ENCODE assay signal across 11 cellular contexts in genomic region chr11:34204396-34205279, GRCh38.
DNase-seq lines count a peak whose midpoint lies in the region; ATAC-seq and TF ChIP-seq lines count a peak whose summit lies in the region.
"Had no signal": no experiment of that assay in that cellular context is flagged by ENCODE, and none has a peak within 500 bp of the region (broad histone marks: within the 10 kb centered on the region; RNA-seq: fewer than 3 reads in every experiment).

No MANE protein-coding gene starts in this region.

- no peaks in the 10 kb centered on the region for H3K9me3 ChIP-seq in NT2/D1 (ENCODE audit: insufficient read depth, low read length)
- H3K9me3 ChIP-seq in CD8-positive, alpha-beta T cell (ENCODE audit: low read length): no peaks in the 10 kb centered on the region

- no peak overlapping the region for H3K4me3 ChIP-seq in NT2/D1 (ENCODE audit: insufficient read length, low read depth)
- no peak overlapping the region for H3K4me3 ChIP-seq in CD8-positive, alpha-beta T cell (ENCODE audit: low read depth, low read length)

- intact Hi-C loops in activated CD4-positive, alpha-beta T cell treated with anti-CD3 and anti-CD28 coated beads, Interleukin-2, amount 10 ng/mL, durations not matched to agents 24 days and 14 days (cut with micrococcal nuclease): no loop called here
- intact Hi-C loops in CD8-positive, alpha-beta T cell (cut with DNase I, micrococcal nuclease): no loop called here

- no peak for DNase-seq in activated CD4-positive, alpha-beta T cell treated with anti-CD3 and anti-CD28 coated beads, Interleukin-2, amount 10 ng/mL, durations not matched to agents 24 days and 14 days
- no peak for DNase-seq in activated CD4-positive, alpha-beta T cell treated with anti-CD3 and anti-CD28 coated beads, Interleukin-2, amount 10 ng/mL, durations not matched to agents 7 days and 5 days
- peak; percentile 56 for DNase-seq in NT2/D1 (ENCODE audit: low read depth, low spot score)
- DNase-seq in endothelial cell (ENCODE audit: low spot score): no peak
- DNase-seq in CD8-positive, alpha-beta T cell: no peak
- DNase-seq in NCI-H748 (lab: John Stamatoyannopoulos, UW; ENCODE audit: unreplicated experiment): no peak
- DNase-seq: activated CD4-positive, alpha-beta T cell treated with anti-CD3 and anti-CD28 coated beads for 48 hours; stimulated activated CD8-positive, alpha-beta memory T cell treated with anti-CD3 and anti-CD28 coated beads, Interleukin-4, amount 100 ng/mL, for 48 hours had no signal

- H3K27ac Mint-ChIP-seq in activated CD4-positive, alpha-beta T cell treated with anti-CD3 and anti-CD28 coated beads, Interleukin-2, amount 10 ng/mL, durations not matched to agents 24 days and 14 days: peak overlapping the region; percentile 18
- no peak overlapping the region for H3K27ac Mint-ChIP-seq in activated CD4-positive, alpha-beta T cell treated with anti-CD3 and anti-CD28 coated beads, Interleukin-2, amount 10 ng/mL, durations not matched to agents 7 days and 5 days
- no peak overlapping the region for H3K27ac Mint-ChIP-seq in endothelial cell (ENCODE audit: unreplicated experiment)
- peak overlapping the region; percentile 63 for H3K27ac Mint-ChIP-seq in stimulated activated memory B cell treated with anti-CD40 and anti-IgM and Interleukin-4, amounts not matched to agents 10 μg/mL and 1 μg/mL and 100 μg/mL, for 72 hours
- H3K27ac Mint-ChIP-seq in CD8-positive, alpha-beta T cell: no peak overlapping the region
- H3K27ac Mint-ChIP-seq: activated naive CD8-positive, alpha-beta T cell had no signal

- H3K4me3 Mint-ChIP-seq in activated CD4-positive, alpha-beta T cell treated with anti-CD3 and anti-CD28 coated beads, Interleukin-2, amount 10 ng/mL, durations not matched to agents 24 days and 14 days: no peak overlapping the region
- no peak overlapping the region for H3K4me3 Mint-ChIP-seq in activated CD4-positive, alpha-beta T cell treated with anti-CD3 and anti-CD28 coated beads, Interleukin-2, amount 10 ng/mL, durations not matched to agents 7 days and 5 days
- peak overlapping the region; percentile 26 for H3K4me3 Mint-ChIP-seq in endothelial cell (ENCODE audit: unreplicated experiment)
- no peak overlapping the region for H3K4me3 Mint-ChIP-seq in stimulated activated memory B cell treated with anti-CD40 and anti-IgM and Interleukin-4, amounts not matched to agents 10 μg/mL and 1 μg/mL and 100 μg/mL, for 72 hours
- H3K4me3 Mint-ChIP-seq in CD8-positive, alpha-beta T cell: no peak overlapping the region
- H3K4me3 Mint-ChIP-seq: activated naive CD8-positive, alpha-beta T cell had no signal

- H3K9me3 Mint-ChIP-seq in activated CD4-positive, alpha-beta T cell treated with anti-CD3 and anti-CD28 coated beads, Interleukin-2, amount 10 ng/mL, durations not matched to agents 24 days and 14 days: no peaks in the 10 kb centered on the region
- no peaks in the 10 kb centered on the region for H3K9me3 Mint-ChIP-seq in activated CD4-positive, alpha-beta T cell treated with anti-CD3 and anti-CD28 coated beads, Interleukin-2, amount 10 ng/mL, durations not matched to agents 7 days and 5 days
- no peaks in the 10 kb centered on the region for H3K9me3 Mint-ChIP-seq in endothelial cell (ENCODE audit: unreplicated experiment)
- no peaks in the 10 kb centered on the region for H3K9me3 Mint-ChIP-seq in stimulated activated memory B cell treated with anti-CD40 and anti-IgM and Interleukin-4, amounts not matched to agents 10 μg/mL and 1 μg/mL and 100 μg/mL, for 72 hours
- no peaks in the 10 kb centered on the region for H3K9me3 Mint-ChIP-seq in CD8-positive, alpha-beta T cell

- ATAC-seq in stimulated activated memory B cell treated with anti-CD40 and anti-IgM and Interleukin-4, amounts not matched to agents 10 μg/mL and 1 μg/mL and 100 μg/mL, for 72 hours: no peak
- no peak for ATAC-seq in CD8-positive, alpha-beta T cell
- no peak for ATAC-seq in GM21515 (IDR thresholded peaks at IDR 0.05; ENCODE audit: unreplicated experiment)

- H3K36me3 ChIP-seq in NT2/D1 (ENCODE audit: insufficient read depth, insufficient read length, low read length): peaks cover 23% of the 10 kb centered on the region
- H3K36me3 ChIP-seq in CD8-positive, alpha-beta T cell (ENCODE audit: insufficient read depth, low read length): no peaks in the 10 kb centered on the region

- H3K27me3 ChIP-seq in NT2/D1 (ENCODE audit: insufficient read depth, insufficient read length): no peaks in the 10 kb centered on the region
- H3K27me3 ChIP-seq in CD8-positive, alpha-beta T cell (ENCODE audit: insufficient read depth, low read length): no peaks in the 10 kb centered on the region

- H3K27me3 Mint-ChIP-seq in activated CD4-positive, alpha-beta T cell treated with anti-CD3 and anti-CD28 coated beads, Interleukin-2, amount 10 ng/mL, durations not matched to agents 24 days and 14 days: no peaks in the 10 kb centered on the region
- H3K27me3 Mint-ChIP-seq in activated CD4-positive, alpha-beta T cell treated with anti-CD3 and anti-CD28 coated beads, Interleukin-2, amount 10 ng/mL, durations not matched to agents 7 days and 5 days: peaks cover 4% of the 10 kb centered on the region
- peaks cover 21% of the 10 kb centered on the region for H3K27me3 Mint-ChIP-seq in endothelial cell (ENCODE audit: unreplicated experiment)
- H3K27me3 Mint-ChIP-seq in stimulated activated memory B cell treated with anti-CD40 and anti-IgM and Interleukin-4, amounts not matched to agents 10 μg/mL and 1 μg/mL and 100 μg/mL, for 72 hours: no peaks in the 10 kb centered on the region
- no peaks in the 10 kb centered on the region for H3K27me3 Mint-ChIP-seq in CD8-positive, alpha-beta T cell (ENCODE audit: low read depth)
- H3K27me3 Mint-ChIP-seq: activated naive CD8-positive, alpha-beta T cell had no signal

- POLR2A ChIA-PET in activated CD4-positive, alpha-beta T cell treated with anti-CD3 and anti-CD28 coated beads, Interleukin-2, amount 10 ng/mL, durations not matched to agents 7 days and 5 days (lab: Charles Lee): interaction anchor here (0.7 kb wide), 1 partner anchor 10 kb away, joined by 4 read pairs; no protein-coding TSS in a partner anchor
- POLR2A ChIA-PET in CD8-positive, alpha-beta T cell (lab: Charles Lee): no interaction called here

- peaks cover 8% of the 10 kb centered on the region for H3K36me3 Mint-ChIP-seq in activated CD4-positive, alpha-beta T cell treated with anti-CD3 and anti-CD28 coated beads, Interleukin-2, amount 10 ng/mL, durations not matched to agents 24 days and 14 days (ENCODE audit: low read depth)
- H3K36me3 Mint-ChIP-seq in activated CD4-positive, alpha-beta T cell treated with anti-CD3 and anti-CD28 coated beads, Interleukin-2, amount 10 ng/mL, durations not matched to agents 7 days and 5 days (ENCODE audit: low read depth): no peaks in the 10 kb centered on the region
- peaks cover 17% of the 10 kb centered on the region for H3K36me3 Mint-ChIP-seq in endothelial cell (ENCODE audit: low read depth, unreplicated experiment)
- H3K36me3 Mint-ChIP-seq in stimulated activated memory B cell treated with anti-CD40 and anti-IgM and Interleukin-4, amounts not matched to agents 10 μg/mL and 1 μg/mL and 100 μg/mL, for 72 hours: peaks cover 26% of the 10 kb centered on the region
- no peaks in the 10 kb centered on the region for H3K36me3 Mint-ChIP-seq in CD8-positive, alpha-beta T cell
- H3K36me3 Mint-ChIP-seq: activated naive CD8-positive, alpha-beta T cell had no signal

- CTCF ChIA-PET in activated CD4-positive, alpha-beta T cell treated with anti-CD3 and anti-CD28 coated beads, Interleukin-2, amount 10 ng/mL, durations not matched to agents 7 days and 5 days (lab: Charles Lee): interaction anchor here (0.8 to 1.9 kb wide), 5 partner anchors 16 to 363 kb away, joined by 3 to 6 read pairs (median 3); no protein-coding TSS in a partner anchor
- CTCF ChIA-PET in CD8-positive, alpha-beta T cell (lab: Charles Lee): interaction anchor here (1.0 kb wide), 1 partner anchor 30 kb away, joined by 3 read pairs; no protein-coding TSS in a partner anchor

- H3K4me1 ChIP-seq in NT2/D1 (ENCODE audit: insufficient read depth, insufficient read length): peaks cover 38% of the 10 kb centered on the region
- H3K4me1 ChIP-seq in CD8-positive, alpha-beta T cell (ENCODE audit: insufficient read depth, low read length): peaks cover 10% of the 10 kb centered on the region

- no peak overlapping the region for H3K27ac ChIP-seq in CD8-positive, alpha-beta T cell (ENCODE audit: low read depth, low read length)

- no peak for TF ChIP-seq CTCF in endothelial cell (IDR thresholded peaks at IDR 0.05; ENCODE audit: unreplicated experiment)
- no peak for TF ChIP-seq CTCF in CD8-positive, alpha-beta T cell (IDR thresholded peaks at IDR 0.05)

- H3K9ac ChIP-seq in NT2/D1 (ENCODE audit: insufficient read length, low read depth): peak overlapping the region; percentile 52

- H3K4me1 Mint-ChIP-seq in activated CD4-positive, alpha-beta T cell treated with anti-CD3 and anti-CD28 coated beads, Interleukin-2, amount 10 ng/mL, durations not matched to agents 24 days and 14 days: peaks cover 32% of the 10 kb centered on the region
- H3K4me1 Mint-ChIP-seq in activated CD4-positive, alpha-beta T cell treated with anti-CD3 and anti-CD28 coated beads, Interleukin-2, amount 10 ng/mL, durations not matched to agents 7 days and 5 days: peaks cover 16% of the 10 kb centered on the region
- H3K4me1 Mint-ChIP-seq in endothelial cell (ENCODE audit: unreplicated experiment): peaks cover 88% of the 10 kb centered on the region
- peaks cover 39% of the 10 kb centered on the region for H3K4me1 Mint-ChIP-seq in stimulated activated memory B cell treated with anti-CD40 and anti-IgM and Interleukin-4, amounts not matched to agents 10 μg/mL and 1 μg/mL and 100 μg/mL, for 72 hours
- peaks cover 10% of the 10 kb centered on the region for H3K4me1 Mint-ChIP-seq in CD8-positive, alpha-beta T cell (ENCODE audit: low read depth)

Comparison
In these comparisons a context has a peak if more than half of its experiments do, and no peak if none do; other contexts are left out.
1. H3K27ac Mint-ChIP-seq: peak in activated CD4-positive, alpha-beta T cell treated with anti-CD3 and anti-CD28 coated beads, Interleukin-2, amount 10 ng/mL, durations not matched to agents 24 days and 14 days (single experiment) and stimulated activated memory B cell treated with anti-CD40 and anti-IgM and Interleukin-4, amounts not matched to agents 10 μg/mL and 1 μg/mL and 100 μg/mL, for 72 hours (single experiment); none in activated CD4-positive, alpha-beta T cell treated with anti-CD3 and anti-CD28 coated beads, Interleukin-2, amount 10 ng/mL, durations not matched to agents 7 days and 5 days (single experiment), endothelial cell (single experiment) and CD8-positive, alpha-beta T cell (single experiment).